1 cellular context compared by ENCODE assay signal in the genomic region with DNA sequence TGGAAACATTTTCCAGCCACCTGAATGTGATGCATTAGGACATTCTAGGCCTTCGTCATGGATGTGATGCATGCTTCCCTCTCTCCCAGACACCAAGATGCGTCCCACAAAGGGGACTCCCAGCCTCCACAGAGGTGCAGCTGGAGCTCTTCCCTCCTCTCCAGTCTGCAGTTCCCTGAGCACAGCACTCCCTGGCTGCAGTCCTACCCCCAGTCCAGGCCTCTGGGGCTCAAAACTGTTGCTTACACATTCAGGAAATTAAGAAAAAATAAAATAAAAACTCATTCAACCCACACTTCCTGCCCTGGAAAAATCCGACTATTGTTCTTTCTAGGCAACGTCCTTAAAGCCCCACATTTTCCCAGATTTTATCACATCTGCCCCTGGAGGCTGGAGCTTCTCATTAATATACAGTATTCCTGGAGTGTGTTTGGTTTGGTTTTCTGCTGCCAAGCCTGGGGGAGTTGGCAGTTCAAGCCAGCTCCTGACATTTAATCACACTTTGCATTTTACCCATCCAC.
TF ChIP-seq lines count a peak whose summit lies in the region.

No MANE protein-coding gene starts in this region.

TF ChIP-seq in H1, 55 proteins besides CTCF, POLR2A, EP300 and RAD21 (continued from another document):
- TF ChIP-seq, protein P1, sequence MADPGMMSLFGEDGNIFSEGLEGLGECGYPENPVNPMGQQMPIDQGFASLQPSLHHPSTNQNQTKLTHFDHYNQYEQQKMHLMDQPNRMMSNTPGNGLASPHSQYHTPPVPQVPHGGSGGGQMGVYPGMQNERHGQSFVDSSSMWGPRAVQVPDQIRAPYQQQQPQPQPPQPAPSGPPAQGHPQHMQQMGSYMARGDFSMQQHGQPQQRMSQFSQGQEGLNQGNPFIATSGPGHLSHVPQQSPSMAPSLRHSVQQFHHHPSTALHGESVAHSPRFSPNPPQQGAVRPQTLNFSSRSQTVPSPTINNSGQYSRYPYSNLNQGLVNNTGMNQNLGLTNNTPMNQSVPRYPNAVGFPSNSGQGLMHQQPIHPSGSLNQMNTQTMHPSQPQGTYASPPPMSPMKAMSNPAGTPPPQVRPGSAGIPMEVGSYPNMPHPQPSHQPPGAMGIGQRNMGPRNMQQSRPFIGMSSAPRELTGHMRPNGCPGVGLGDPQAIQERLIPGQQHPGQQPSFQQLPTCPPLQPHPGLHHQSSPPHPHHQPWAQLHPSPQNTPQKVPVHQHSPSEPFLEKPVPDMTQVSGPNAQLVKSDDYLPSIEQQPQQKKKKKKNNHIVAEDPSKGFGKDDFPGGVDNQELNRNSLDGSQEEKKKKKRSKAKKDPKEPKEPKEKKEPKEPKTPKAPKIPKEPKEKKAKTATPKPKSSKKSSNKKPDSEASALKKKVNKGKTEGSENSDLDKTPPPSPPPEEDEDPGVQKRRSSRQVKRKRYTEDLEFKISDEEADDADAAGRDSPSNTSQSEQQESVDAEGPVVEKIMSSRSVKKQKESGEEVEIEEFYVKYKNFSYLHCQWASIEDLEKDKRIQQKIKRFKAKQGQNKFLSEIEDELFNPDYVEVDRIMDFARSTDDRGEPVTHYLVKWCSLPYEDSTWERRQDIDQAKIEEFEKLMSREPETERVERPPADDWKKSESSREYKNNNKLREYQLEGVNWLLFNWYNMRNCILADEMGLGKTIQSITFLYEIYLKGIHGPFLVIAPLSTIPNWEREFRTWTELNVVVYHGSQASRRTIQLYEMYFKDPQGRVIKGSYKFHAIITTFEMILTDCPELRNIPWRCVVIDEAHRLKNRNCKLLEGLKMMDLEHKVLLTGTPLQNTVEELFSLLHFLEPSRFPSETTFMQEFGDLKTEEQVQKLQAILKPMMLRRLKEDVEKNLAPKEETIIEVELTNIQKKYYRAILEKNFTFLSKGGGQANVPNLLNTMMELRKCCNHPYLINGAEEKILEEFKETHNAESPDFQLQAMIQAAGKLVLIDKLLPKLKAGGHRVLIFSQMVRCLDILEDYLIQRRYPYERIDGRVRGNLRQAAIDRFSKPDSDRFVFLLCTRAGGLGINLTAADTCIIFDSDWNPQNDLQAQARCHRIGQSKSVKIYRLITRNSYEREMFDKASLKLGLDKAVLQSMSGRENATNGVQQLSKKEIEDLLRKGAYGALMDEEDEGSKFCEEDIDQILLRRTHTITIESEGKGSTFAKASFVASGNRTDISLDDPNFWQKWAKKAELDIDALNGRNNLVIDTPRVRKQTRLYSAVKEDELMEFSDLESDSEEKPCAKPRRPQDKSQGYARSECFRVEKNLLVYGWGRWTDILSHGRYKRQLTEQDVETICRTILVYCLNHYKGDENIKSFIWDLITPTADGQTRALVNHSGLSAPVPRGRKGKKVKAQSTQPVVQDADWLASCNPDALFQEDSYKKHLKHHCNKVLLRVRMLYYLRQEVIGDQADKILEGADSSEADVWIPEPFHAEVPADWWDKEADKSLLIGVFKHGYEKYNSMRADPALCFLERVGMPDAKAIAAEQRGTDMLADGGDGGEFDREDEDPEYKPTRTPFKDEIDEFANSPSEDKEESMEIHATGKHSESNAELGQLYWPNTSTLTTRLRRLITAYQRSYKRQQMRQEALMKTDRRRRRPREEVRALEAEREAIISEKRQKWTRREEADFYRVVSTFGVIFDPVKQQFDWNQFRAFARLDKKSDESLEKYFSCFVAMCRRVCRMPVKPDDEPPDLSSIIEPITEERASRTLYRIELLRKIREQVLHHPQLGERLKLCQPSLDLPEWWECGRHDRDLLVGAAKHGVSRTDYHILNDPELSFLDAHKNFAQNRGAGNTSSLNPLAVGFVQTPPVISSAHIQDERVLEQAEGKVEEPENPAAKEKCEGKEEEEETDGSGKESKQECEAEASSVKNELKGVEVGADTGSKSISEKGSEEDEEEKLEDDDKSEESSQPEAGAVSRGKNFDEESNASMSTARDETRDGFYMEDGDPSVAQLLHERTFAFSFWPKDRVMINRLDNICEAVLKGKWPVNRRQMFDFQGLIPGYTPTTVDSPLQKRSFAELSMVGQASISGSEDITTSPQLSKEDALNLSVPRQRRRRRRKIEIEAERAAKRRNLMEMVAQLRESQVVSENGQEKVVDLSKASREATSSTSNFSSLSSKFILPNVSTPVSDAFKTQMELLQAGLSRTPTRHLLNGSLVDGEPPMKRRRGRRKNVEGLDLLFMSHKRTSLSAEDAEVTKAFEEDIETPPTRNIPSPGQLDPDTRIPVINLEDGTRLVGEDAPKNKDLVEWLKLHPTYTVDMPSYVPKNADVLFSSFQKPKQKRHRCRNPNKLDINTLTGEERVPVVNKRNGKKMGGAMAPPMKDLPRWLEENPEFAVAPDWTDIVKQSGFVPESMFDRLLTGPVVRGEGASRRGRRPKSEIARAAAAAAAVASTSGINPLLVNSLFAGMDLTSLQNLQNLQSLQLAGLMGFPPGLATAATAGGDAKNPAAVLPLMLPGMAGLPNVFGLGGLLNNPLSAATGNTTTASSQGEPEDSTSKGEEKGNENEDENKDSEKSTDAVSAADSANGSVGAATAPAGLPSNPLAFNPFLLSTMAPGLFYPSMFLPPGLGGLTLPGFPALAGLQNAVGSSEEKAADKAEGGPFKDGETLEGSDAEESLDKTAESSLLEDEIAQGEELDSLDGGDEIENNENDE (IDR thresholded peaks at IDR 0.05; ENCODE audit: insufficient replicate concordance, low read length), result no peak
- no peak for TF ChIP-seq CHD2 (IDR thresholded peaks at IDR 0.05; ENCODE audit: low read length)
- TF ChIP-seq, protein P2, sequence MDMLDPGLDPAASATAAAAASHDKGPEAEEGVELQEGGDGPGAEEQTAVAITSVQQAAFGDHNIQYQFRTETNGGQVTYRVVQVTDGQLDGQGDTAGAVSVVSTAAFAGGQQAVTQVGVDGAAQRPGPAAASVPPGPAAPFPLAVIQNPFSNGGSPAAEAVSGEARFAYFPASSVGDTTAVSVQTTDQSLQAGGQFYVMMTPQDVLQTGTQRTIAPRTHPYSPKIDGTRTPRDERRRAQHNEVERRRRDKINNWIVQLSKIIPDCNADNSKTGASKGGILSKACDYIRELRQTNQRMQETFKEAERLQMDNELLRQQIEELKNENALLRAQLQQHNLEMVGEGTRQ (IDR thresholded peaks at IDR 0.05; ENCODE audit: low read length), result no peak
